32 cellular contexts compared by ENCODE assay signal in the genomic region with DNA sequence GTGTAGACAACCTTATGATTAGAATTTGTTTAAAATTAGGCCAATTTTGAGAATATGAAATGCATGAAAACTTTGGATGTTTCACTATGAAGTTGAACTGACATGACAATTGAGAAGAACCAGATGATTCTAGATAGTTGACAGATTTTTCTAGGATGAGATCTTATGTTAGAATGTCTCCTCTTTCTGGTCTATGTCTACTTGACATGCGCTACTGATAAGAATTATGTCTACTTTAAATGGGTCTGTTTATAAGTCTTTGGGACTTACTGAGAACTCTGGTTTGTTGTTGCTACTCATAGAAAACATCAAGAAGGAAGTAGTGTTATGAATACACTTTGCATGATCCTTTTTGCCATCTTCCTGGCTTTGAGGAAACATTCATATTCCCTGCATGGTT.
"Had no signal": no experiment of that assay in that cellular context is flagged by ENCODE, and none has a peak within 500 bp of the region (broad histone marks: within the 10 kb centered on the region; RNA-seq: fewer than 3 reads in every experiment).

No MANE protein-coding gene starts in this region.

- H3K9me3 ChIP-seq: ascending aorta, colonic mucosa, esophagus squamous epithelium, gastrocnemius medialis, spleen, testis, transverse colon had no signal

- H3K27me3 ChIP-seq: ascending aorta, cardiac muscle cell, colonic mucosa, esophagus squamous epithelium, gastrocnemius medialis, spleen, testis, transverse colon had no signal

- H3K27ac Mint-ChIP-seq: activated T-cell treated with anti-CD3 and anti-CD28 coated beads, Interleukin-2, amount 50 U/mL, for 72 hours; brain; naive thymus-derived CD8-positive, alpha-beta T cell; T-cell had no signal

- DNase-seq: activated CD4-positive, alpha-beta T cell treated with anti-CD3 and anti-CD28 coated beads for 36 hours; activated CD4-positive, alpha-beta T cell treated with anti-CD3 and anti-CD28 coated beads, Interleukin-2, amount 50 U/mL, for 4 hours; activated CD4-positive, CD25-positive, alpha-beta regulatory T cell; activated naive CD4-positive, alpha-beta T cell; activated T-cell treated with anti-CD3 and anti-CD28 coated beads for 4 hours; activated T-cell treated with anti-CD3 and anti-CD28 coated beads, Interleukin-2, amount 50 U/mL, for 72 hours; cerebellar nuclear complex; colonic mucosa; effector CD8-positive, alpha-beta T cell; esophagus squamous epithelium; gastrocnemius medialis; glutamatergic neuron; left cardiac atrium; left ventricle myocardium superior; mammary epithelial cell; naive thymus-derived CD8-positive, alpha-beta T cell; occipital lobe; right cardiac atrium; spleen; stimulated activated CD4-positive, alpha-beta T cell treated with anti-CD3 and anti-CD28 coated beads, Interleukin-2, amount 100 ng/mL, for 48 hours; stimulated activated naive CD8-positive, alpha-beta T cell treated with anti-CD3 and anti-CD28 coated beads, Interleukin-15, Interleukin-2, amounts not matched to agents 100 U/mL and 50 U/mL, for 24 hours; T-cell; testis; transverse colon had no signal

- H3K27me3 Mint-ChIP-seq: activated CD4-positive, alpha-beta T cell treated with anti-CD3 and anti-CD28 coated beads for 36 hours; brain; T-cell had no signal

- H3K4me1 ChIP-seq: ascending aorta, colonic mucosa, spleen had no signal

- H3K4me3 Mint-ChIP-seq: activated CD4-positive, alpha-beta T cell treated with anti-CD3 and anti-CD28 coated beads for 36 hours; activated T-cell treated with anti-CD3 and anti-CD28 coated beads, Interleukin-2, amount 50 U/mL, for 72 hours; brain; naive thymus-derived CD8-positive, alpha-beta T cell; neural crest cell; T-cell had no signal

- H3K36me3 ChIP-seq: ascending aorta, colonic mucosa, transverse colon had no signal

- FAIRE-seq: endometrium, keratinocyte had no signal

- H3K4me1 Mint-ChIP-seq: naive thymus-derived CD8-positive, alpha-beta T cell; T-cell had no signal

- ATAC-seq: activated CD4-positive, alpha-beta T cell treated with anti-CD3 and anti-CD28 coated beads for 36 hours; activated naive CD4-positive, alpha-beta T cell treated with anti-CD3 and anti-CD28 coated beads, Interleukin-2, amount 50 U/mL, for 72 hours; activated T-cell treated with anti-CD3 and anti-CD28 coated beads, Interleukin-2, amount 50 U/mL, for 72 hours; gastrocnemius medialis; left cardiac atrium; left ventricle myocardium superior; naive thymus-derived CD8-positive, alpha-beta T cell; right cardiac atrium; stimulated activated naive CD8-positive, alpha-beta T cell treated with anti-CD3 and anti-CD28 coated beads, Interleukin-15, Interleukin-2, amounts not matched to agents 100 U/mL and 50 U/mL, for 24 hours; T-cell had no signal

- H3K9me3 Mint-ChIP-seq: activated naive CD4-positive, alpha-beta T cell treated with anti-CD3 and anti-CD28 coated beads, Interleukin-2, amount 50 U/mL, for 72 hours; activated T-cell treated with anti-CD3 and anti-CD28 coated beads, Interleukin-2, amount 50 U/mL, for 72 hours; brain; naive thymus-derived CD8-positive, alpha-beta T cell; neural crest cell; T-cell had no signal

- H3K27ac ChIP-seq: ascending aorta, cardiac muscle cell, colonic mucosa, epithelial cell of prostate, esophagus squamous epithelium, gastrocnemius medialis, spleen, testis had no signal

- H3K4me3 ChIP-seq: ascending aorta, cardiac muscle cell, colonic mucosa, esophagus squamous epithelium, gastrocnemius medialis, spleen, testis, transverse colon had no signal
